1 cellular context compared by ENCODE assay signal in the genomic region with DNA sequence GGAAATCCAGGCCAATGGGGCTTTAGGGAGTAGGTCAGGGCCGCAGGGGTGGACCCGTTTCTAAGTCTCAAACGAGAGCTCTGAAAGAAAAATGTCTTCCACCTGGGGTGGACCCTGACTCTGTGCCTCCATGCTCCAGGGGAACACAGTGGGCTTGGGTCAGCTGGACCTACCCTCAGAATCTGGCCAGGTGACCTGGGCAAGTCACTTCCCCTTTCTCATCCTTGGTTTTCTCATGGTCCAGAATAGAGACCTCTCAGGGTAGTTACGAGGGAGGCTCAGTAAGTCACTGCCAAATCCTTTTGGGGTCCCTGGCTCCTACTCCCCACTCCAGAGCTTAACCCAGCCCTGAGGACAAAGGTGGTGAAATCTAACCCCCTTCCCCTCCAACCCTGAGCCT.
TF ChIP-seq lines count a peak whose summit lies in the region.

No MANE protein-coding gene starts in this region.

TF ChIP-seq in HepG2, 621 proteins besides CTCF, POLR2A, EP300 and RAD21:
- TF ChIP-seq, protein P1, sequence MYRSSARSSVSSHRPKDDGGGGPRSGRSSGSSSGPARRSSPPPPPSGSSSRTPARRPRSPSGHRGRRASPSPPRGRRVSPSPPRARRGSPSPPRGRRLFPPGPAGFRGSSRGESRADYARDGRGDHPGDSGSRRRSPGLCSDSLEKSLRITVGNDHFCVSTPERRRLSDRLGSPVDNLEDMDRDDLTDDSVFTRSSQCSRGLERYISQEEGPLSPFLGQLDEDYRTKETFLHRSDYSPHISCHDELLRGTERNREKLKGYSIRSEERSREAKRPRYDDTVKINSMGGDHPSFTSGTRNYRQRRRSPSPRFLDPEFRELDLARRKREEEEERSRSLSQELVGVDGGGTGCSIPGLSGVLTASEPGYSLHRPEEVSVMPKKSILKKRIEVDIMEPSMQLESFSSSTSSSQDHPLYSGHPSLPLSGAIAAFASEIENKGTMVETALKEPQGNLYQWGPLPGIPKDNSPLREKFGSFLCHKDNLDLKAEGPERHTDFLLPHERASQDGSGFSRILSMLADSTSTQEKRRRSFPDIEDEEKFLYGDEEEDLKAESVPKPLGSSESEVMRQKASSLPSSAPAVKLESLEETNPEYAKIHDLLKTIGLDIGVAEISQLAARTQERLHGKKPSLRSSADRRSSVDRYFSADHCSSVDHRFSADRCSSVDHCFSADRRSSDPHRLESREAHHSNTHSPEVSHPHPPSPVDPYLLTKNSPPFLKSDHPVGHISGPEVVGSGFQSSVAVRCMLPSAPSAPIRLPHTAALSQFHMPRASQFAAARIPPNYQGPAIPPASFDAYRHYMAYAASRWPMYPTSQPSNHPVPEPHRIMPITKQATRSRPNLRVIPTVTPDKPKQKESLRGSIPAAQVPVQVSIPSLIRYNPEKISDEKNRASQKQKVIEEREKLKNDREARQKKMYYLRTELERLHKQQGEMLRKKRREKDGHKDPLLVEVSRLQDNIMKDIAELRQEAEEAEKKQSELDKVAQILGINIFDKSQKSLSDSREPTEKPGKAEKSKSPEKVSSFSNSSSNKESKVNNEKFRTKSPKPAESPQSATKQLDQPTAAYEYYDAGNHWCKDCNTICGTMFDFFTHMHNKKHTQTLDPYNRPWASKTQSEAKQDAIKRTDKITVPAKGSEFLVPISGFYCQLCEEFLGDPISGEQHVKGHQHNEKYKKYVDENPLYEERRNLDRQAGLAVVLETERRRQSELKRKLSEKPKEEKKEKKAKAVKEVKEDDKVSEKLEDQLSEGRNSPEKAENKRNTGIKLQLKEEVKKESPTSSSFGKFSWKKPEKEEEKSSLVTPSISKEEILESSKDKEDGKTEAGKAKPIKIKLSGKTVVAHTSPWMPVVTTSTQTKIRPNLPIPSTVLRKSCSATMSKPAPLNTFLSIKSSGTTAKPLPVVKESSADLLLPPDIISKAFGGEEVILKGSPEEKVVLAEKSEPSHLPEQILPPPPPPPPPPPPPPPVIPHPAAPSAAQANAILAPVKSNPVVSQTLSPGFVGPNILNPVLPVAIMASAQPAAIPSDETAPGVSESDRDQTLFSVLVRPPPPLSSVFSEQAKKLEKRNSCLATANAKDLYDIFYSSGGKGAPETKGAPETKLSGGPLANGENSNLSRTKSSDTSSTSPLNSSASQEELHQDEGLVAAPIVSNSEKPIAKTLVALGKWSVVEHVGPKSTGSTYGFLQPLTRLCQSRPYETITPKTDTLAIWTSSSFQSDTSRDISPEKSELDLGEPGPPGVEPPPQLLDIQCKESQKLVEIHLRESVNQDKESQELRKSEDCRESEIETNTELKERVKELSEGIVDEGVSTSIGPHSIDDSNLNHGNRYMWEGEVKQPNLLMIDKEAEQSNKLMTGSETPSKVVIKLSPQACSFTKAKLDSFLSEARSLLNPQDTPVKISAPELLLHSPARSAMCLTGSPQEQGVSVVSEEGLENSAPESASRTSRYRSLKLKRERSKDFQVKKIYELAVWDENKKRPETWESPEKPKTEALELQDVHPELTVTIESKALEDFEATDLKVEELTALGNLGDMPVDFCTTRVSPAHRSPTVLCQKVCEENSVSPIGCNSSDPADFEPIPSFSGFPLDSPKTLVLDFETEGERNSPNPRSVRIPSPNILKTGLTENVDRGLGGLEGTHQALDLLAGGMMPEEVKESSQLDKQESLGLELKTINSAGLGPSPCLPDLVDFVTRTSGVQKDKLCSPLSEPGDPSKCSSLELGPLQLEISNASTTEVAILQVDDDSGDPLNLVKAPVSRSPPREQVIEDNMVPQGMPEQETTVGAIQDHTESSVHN (CRISPR knock-in tag; IDR thresholded peaks at IDR 0.05): no peak
- no peak for TF ChIP-seq CC2D1A (CRISPR knock-in tag; IDR thresholded peaks at IDR 0.05)
- TF ChIP-seq RAD51 (IDR thresholded peaks at IDR 0.05; ENCODE audit: borderline replicate concordance): no peak
- no peak for TF ChIP-seq ZNF414 (CRISPR knock-in tag; IDR thresholded peaks at IDR 0.05)
- no peak for TF ChIP-seq TRAFD1 (CRISPR knock-in tag; IDR thresholded peaks at IDR 0.05; ENCODE audit: borderline replicate concordance)
- no peak for TF ChIP-seq SALL1 (CRISPR knock-in tag; IDR thresholded peaks at IDR 0.05)
- no peak for TF ChIP-seq SRF (IDR thresholded peaks at IDR 0.05; ENCODE audit: low read depth, low read length)
- no peak for TF ChIP-seq DBP (CRISPR knock-in tag; IDR thresholded peaks at IDR 0.05; ENCODE audit: not compliant biosample characterization)
TF ChIP-seq in HepG2: peak in this region for 0.
